Comparison of ENCODE assay signal across 8 cellular contexts in genomic region chr2:64646007-64646880, GRCh38. TPM values are rescaled to one million over a fixed set of nuclear protein-coding genes. Genes with fewer than 3 reads are reported as not detected.
DNase-seq lines count a peak whose midpoint lies in the region; ATAC-seq lines count a peak whose summit lies in the region.

No MANE protein-coding gene starts in this region.

- peaks cover 67% of the 10 kb centered on the region for H3K4me1 ChIP-seq in ACC112 (ENCODE audit: control insufficient read depth, insufficient read depth, low read length, unreplicated experiment)
- H3K4me1 ChIP-seq in mesendoderm (ENCODE audit: control insufficient read depth, low read depth, low read length): peaks cover 25% of the 10 kb centered on the region

- H3K9ac ChIP-seq in mesendoderm (ENCODE audit: low read length): no peak overlapping the region

- H3K79me2 ChIP-seq in ACC112 (ENCODE audit: control insufficient read depth, insufficient read depth, low read length, unreplicated experiment) (peaks cover 99% of the 10 kb centered on the region), mesendoderm (ENCODE audit: control insufficient read depth, insufficient read depth, low read length) (peaks cover 40% of the 10 kb centered on the region)

- H2BK120ac ChIP-seq in mesendoderm (ENCODE audit: low read depth, low read length): no peak overlapping the region

- no CpG with 5 or more reads among the region's 9 CpGs for WGBS in mesendoderm (ENCODE audit: extremely low coverage, insufficient coverage, low lambda C conversion rate)

- peak; percentile 72 for DNase-seq in H4 (ENCODE audit: low spot score)
- peak; percentile 67 for DNase-seq in NCI-H748 (lab: John Stamatoyannopoulos, UW; ENCODE audit: unreplicated experiment)
- peak; percentile 87 to 89 for DNase-seq in activated CD4-positive, alpha-beta T cell treated with anti-CD3 and anti-CD28 coated beads, Interleukin-2, amount 50 U/mL, for 4 hours
- DNase-seq in dermis blood vessel endothelial cell: peak; percentile 90
- peak; percentile 85 for DNase-seq in mesendoderm
- DNase-seq in stimulated activated CD8-positive, alpha-beta memory T cell treated with anti-CD3 and anti-CD28 coated beads, Interleukin-15, amount 100 ng/mL, for 24 hours (ENCODE audit: low read depth): peak; percentile 88

- no peak overlapping the region for H2BK5ac ChIP-seq in mesendoderm (ENCODE audit: low read length)

- H3K27me3 ChIP-seq in ACC112 (ENCODE audit: insufficient read depth, low read length): no peaks in the 10 kb centered on the region
- H3K27me3 ChIP-seq in mesendoderm (ENCODE audit: insufficient read depth, low read length, poor library complexity): no peaks in the 10 kb centered on the region

- H3K4me3 ChIP-seq in ACC112 (ENCODE audit: low read depth, low read length) (peak overlapping the region; percentile 17; the same call in 1 of the 2 replicates), mesendoderm (ENCODE audit: low read length) (no peak overlapping the region)

- peaks cover 18% of the 10 kb centered on the region for H3K79me1 ChIP-seq in mesendoderm (ENCODE audit: low read length)

- no peak overlapping the region for H4K8ac ChIP-seq in mesendoderm (ENCODE audit: low read depth, low read length)

- H2BK15ac ChIP-seq in mesendoderm (replicated peaks; ENCODE audit: low read depth): peak overlapping the region; percentile 48

- no peak overlapping the region for H3K4ac ChIP-seq in mesendoderm (ENCODE audit: low read depth, low read length)

- no peak overlapping the region for H3K4me2 ChIP-seq in mesendoderm (ENCODE audit: low read length)

- H3K36me3 ChIP-seq in ACC112 (ENCODE audit: insufficient read depth, low read length): no peaks in the 10 kb centered on the region
- no peaks in the 10 kb centered on the region for H3K36me3 ChIP-seq in mesendoderm (ENCODE audit: control insufficient read depth, insufficient read depth, low read length)

- ATAC-seq in GM21717 (IDR thresholded peaks at IDR 0.05; ENCODE audit: unreplicated experiment): no peak

- H3K56ac ChIP-seq in mesendoderm (ENCODE audit: low read length): peak overlapping the region; percentile 42

- H4K5ac ChIP-seq in mesendoderm (ENCODE audit: low read length): no peak overlapping the region

- no peak overlapping the region for H2AK5ac ChIP-seq in mesendoderm (ENCODE audit: low read length)

- no peak overlapping the region for H3K23ac ChIP-seq in mesendoderm (ENCODE audit: low read length)

- no peak overlapping the region for H2AFZ ChIP-seq in ACC112 (ENCODE audit: low read length, unreplicated experiment)

- H3K27ac ChIP-seq in ACC112 (ENCODE audit: low read depth, low read length) (0 out of 2 replicates have a peak overlapping the region, but pooled peaks have one; percentile 86), mesendoderm (ENCODE audit: low read depth, low read length) (no peak overlapping the region)

- H3K18ac ChIP-seq in mesendoderm (ENCODE audit: low read length): no peak overlapping the region

RNA-seq across cellular contexts. Expression of gene SERTAD2, which starts 7.5 kb away (rescaled TPM):
- 4.9 and 6.9 TPM in 2 replicates for total RNA-seq in H4 (2014; rRNA removed; shearing (Covaris generic))
- total RNA-seq in dermis blood vessel endothelial cell: 6.6 and 9.5 TPM in 2 replicates
- polyA plus RNA-seq in mesendoderm (2013, experiment 1 of 2): 9.4 TPM
- polyA plus RNA-seq in mesendoderm (2013, experiment 2 of 2): 9.0 TPM
